In the genomic region with DNA sequence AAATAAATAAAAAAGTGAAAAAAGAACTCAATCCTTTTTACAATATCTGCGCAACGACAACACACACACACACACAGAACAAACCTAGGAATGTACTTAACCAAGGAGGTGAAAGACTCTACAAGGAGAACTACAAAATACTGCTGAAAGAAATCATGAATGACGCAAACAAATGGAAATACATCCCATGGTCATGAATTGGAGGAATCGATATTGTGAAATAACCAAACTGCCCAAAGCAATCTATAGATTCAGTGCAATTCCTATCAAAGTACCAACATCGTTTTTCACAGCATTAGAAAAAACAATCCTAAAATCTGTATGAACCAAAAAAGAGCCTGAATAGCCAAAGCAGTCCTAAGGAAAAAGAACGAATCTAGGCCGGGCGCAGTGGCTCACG, we compare ENCODE assay signal across 8 cellular contexts.
"Had no signal": no experiment of that assay in that cellular context is flagged by ENCODE, and none has a peak within 500 bp of the region (broad histone marks: within the 10 kb centered on the region; RNA-seq: fewer than 3 reads in every experiment).

No MANE protein-coding gene starts in this region.

- H3K4me3 ChIP-seq: GM12878 had no signal

- FAIRE-seq: G401.6, GM12878, GM12891, GM12892, GM18507, GM19239 had no signal

- DNase-seq: GDM1, GF-D8 had no signal

- ATAC-seq: GM12878 had no signal
